In the genomic region with DNA sequence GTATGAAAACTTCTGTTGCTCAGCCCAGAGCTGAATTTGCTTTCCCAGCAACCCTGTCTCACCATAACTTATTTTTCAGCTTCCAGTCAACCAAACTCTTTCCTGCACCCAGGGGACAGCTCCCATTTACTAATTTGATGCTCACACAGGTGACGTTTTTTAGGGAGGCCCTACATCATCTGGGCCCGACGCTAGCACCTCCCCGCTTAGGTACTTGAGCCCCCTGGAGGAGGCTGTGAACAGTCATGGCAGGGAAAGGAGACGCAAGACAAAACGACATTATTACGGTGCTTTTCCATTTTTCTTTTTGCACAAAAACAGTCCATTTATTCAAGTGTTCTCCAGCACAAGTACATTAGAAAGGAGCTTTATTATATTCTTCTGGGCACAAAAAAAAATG, we compare ENCODE assay signal across 22 cellular contexts. TPM values are rescaled to one million over a fixed set of nuclear protein-coding genes. Genes with fewer than 3 reads are reported as not detected.
"Had no signal": no experiment of that assay in that cellular context is flagged by ENCODE, and none has a peak within 500 bp of the region (broad histone marks: within the 10 kb centered on the region; RNA-seq: fewer than 3 reads in every experiment).

No MANE protein-coding gene starts in this region.

- H3K4me3 Mint-ChIP-seq: activated B cell treated with CpG ODN at 0.5 μM for 24 hours; activated CD4-positive, alpha-beta memory T cell treated with anti-CD3 and anti-CD28 coated beads for 36 hours; activated naive CD8-positive, alpha-beta T cell treated with anti-CD3 and anti-CD28 coated beads, Interleukin-2, amount 10 ng/mL, durations not matched to agents 7 days and 5 days; activated T-helper 1 cell treated with anti-CD3 and anti-CD28 coated beads, Interleukin-12 subunit alpha, Interleukin-12 subunit beta, Interleukin-2, Interleukin-4 antibody, amounts not matched to agents 30 ng/mL and 10 ng/mL and 1 ng/mL, durations not matched to agents 14 hours and 24 hours and 36 hours; mesothelial cell of epicardium; natural killer cell treated with Interleukin-12 subunit alpha and Interleukin-12 subunit beta and Interleukin-15 and Interleukin-18, amount 100 ng/mL, for 72 hours had no signal

- H3K4me1 ChIP-seq: foreskin keratinocyte had no signal

- H3K36me3 Mint-ChIP-seq: natural killer cell treated with Interleukin-12 subunit alpha and Interleukin-12 subunit beta and Interleukin-15 and Interleukin-18, amount 100 ng/mL, for 72 hours had no signal

- H3K27ac Mint-ChIP-seq: activated B cell treated with CpG ODN at 0.5 μM for 24 hours; activated CD4-positive, alpha-beta memory T cell treated with anti-CD3 and anti-CD28 coated beads for 36 hours; activated naive CD8-positive, alpha-beta T cell treated with anti-CD3 and anti-CD28 coated beads, Interleukin-2, amount 10 ng/mL, durations not matched to agents 7 days and 5 days; activated T-helper 1 cell treated with anti-CD3 and anti-CD28 coated beads, Interleukin-12 subunit alpha, Interleukin-12 subunit beta, Interleukin-2, Interleukin-4 antibody, amounts not matched to agents 30 ng/mL and 10 ng/mL and 1 ng/mL, durations not matched to agents 14 hours and 24 hours and 36 hours; mesothelial cell of epicardium; natural killer cell treated with Interleukin-12 subunit alpha and Interleukin-12 subunit beta and Interleukin-15 and Interleukin-18, amount 100 ng/mL, for 72 hours had no signal

- DNase-seq: activated B cell treated with CpG ODN at 0.5 μM for 24 hours; activated CD4-positive, alpha-beta memory T cell treated with anti-CD3 and anti-CD28 coated beads for 36 hours; activated CD4-positive, alpha-beta T cell treated with anti-CD3 and anti-CD28 coated beads for 4 hours; activated naive CD8-positive, alpha-beta T cell treated with anti-CD3 and anti-CD28 coated beads, Interleukin-2, amount 10 ng/mL, durations not matched to agents 7 days and 5 days; activated T-cell treated with anti-CD3 and anti-CD28 coated beads for 4 hours; amygdala; dorsolateral prefrontal cortex; foreskin keratinocyte; kidney; stimulated activated CD4-positive, alpha-beta T cell treated with anti-CD3 and anti-CD28 coated beads, Interleukin-2, amount 100 ng/mL, for 24 hours; stimulated activated naive CD8-positive, alpha-beta T cell treated with anti-CD3 and anti-CD28 coated beads, Interleukin-15, Interleukin-2, amounts not matched to agents 100 U/mL and 50 U/mL, for 24 hours; substantia nigra; tibial artery had no signal

- H3K27ac ChIP-seq: foreskin keratinocyte, right atrium auricular region, tibial artery had no signal

- H3K9me3 ChIP-seq: right atrium auricular region, tibial artery had no signal

- H3K9me3 Mint-ChIP-seq: activated B cell treated with CpG ODN at 0.5 μM for 24 hours; activated CD4-positive, alpha-beta memory T cell treated with anti-CD3 and anti-CD28 coated beads for 36 hours; activated naive CD8-positive, alpha-beta T cell treated with anti-CD3 and anti-CD28 coated beads, Interleukin-2, amount 10 ng/mL, durations not matched to agents 7 days and 5 days; activated T-helper 1 cell treated with anti-CD3 and anti-CD28 coated beads, Interleukin-12 subunit alpha, Interleukin-12 subunit beta, Interleukin-2, Interleukin-4 antibody, amounts not matched to agents 30 ng/mL and 10 ng/mL and 1 ng/mL, durations not matched to agents 14 hours and 24 hours and 36 hours; mesothelial cell of epicardium; natural killer cell treated with Interleukin-12 subunit alpha and Interleukin-12 subunit beta and Interleukin-15 and Interleukin-18, amount 100 ng/mL, for 72 hours had no signal

- H3K27me3 ChIP-seq: dorsolateral prefrontal cortex, foreskin keratinocyte, right atrium auricular region, tibial artery had no signal

- H3K27me3 Mint-ChIP-seq: activated B cell treated with CpG ODN at 0.5 μM for 24 hours; activated CD4-positive, alpha-beta memory T cell treated with anti-CD3 and anti-CD28 coated beads for 36 hours; activated naive CD8-positive, alpha-beta T cell treated with anti-CD3 and anti-CD28 coated beads, Interleukin-2, amount 10 ng/mL, durations not matched to agents 7 days and 5 days; natural killer cell treated with Interleukin-12 subunit alpha and Interleukin-12 subunit beta and Interleukin-15 and Interleukin-18, amount 100 ng/mL, for 72 hours had no signal

- ATAC-seq: foreskin keratinocyte; left lobe of liver; natural killer cell treated with Interleukin-12 subunit alpha and Interleukin-12 subunit beta and Interleukin-15 and Interleukin-18, amount 100 ng/mL, for 72 hours; stimulated activated naive CD8-positive, alpha-beta T cell treated with anti-CD3 and anti-CD28 coated beads, Interleukin-15, Interleukin-2, amounts not matched to agents 100 U/mL and 50 U/mL, for 24 hours had no signal

- H3K4me3 ChIP-seq: dorsolateral prefrontal cortex, lung, right atrium auricular region, tibial artery had no signal

- FAIRE-seq: colon, kidney, TTC549 had no signal

RNA-seq across cellular contexts. Expression of a gene that starts 59.2 kb away (rescaled TPM):
- total RNA-seq: mesothelial cell of epicardium had no signal
- polyA plus RNA-seq: fibroblast of lung had no signal
